In the genomic region with DNA sequence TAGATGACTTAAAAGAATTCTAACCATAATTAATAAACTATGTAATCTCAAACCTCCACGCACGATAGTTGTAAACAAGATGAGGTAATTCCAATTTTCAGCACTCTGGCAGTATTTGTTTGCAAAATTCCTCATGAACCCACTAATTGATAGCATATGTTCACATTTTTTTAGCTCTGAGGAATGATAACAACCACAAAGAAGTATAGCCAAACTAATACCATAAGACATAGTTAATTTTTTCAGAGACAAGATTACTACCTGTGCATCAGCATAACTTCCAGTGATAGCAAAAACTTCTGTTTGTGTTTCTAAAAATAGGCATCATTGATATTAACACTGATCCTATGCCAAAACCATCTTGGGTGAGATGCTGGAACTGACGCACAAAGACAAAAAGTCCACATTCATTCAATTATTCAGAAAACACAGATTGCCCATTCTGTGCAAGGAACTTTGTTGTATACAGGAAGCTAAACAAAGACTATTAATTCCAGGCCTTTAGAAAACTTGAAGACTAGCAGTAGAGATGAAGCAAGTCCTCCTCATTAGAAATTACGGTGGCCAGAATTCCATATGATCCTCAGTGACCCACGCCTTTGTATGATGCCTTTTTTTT, we compare ENCODE assay signal across 25 cellular contexts. TPM values are rescaled to one million over a fixed set of nuclear protein-coding genes. Genes with fewer than 3 reads are reported as not detected.
A peak's percentile ranks its signal among the peaks of the same experiment; 100 is the strongest.
DNase-seq lines count a peak whose midpoint lies in the region; ATAC-seq and TF ChIP-seq lines count a peak whose summit lies in the region.
"Had no signal": no experiment of that assay in that cellular context is flagged by ENCODE, and none has a peak within 500 bp of the region (broad histone marks: within the 10 kb centered on the region; RNA-seq: fewer than 3 reads in every experiment).

No MANE protein-coding gene starts in this region.

- DNase-seq in BJ (ENCODE audit: low read depth): peak; percentile 81
- DNase-seq in HS-5 (ENCODE audit: low read depth): peak; percentile 34
- peak; percentile 69 for DNase-seq in choroid plexus epithelial cell (ENCODE audit: low read depth)
- DNase-seq in mesothelial cell of epicardium (ENCODE audit: low spot score in 2 of 2, unreplicated experiment in 2 of 2): no peak
- no peak for DNase-seq in right atrium auricular region (ENCODE audit: low spot score)
- DNase-seq in prostate gland (ENCODE audit: low spot score): no peak
- DNase-seq in endothelial cell (ENCODE audit: low spot score): no peak
- DNase-seq: activated CD4-positive, alpha-beta memory T cell treated with anti-CD3 and anti-CD28 coated beads, Interleukin-2, amount 10 ng/mL, durations not matched to agents 7 days and 5 days; activated naive CD4-positive, alpha-beta T cell; activated T-cell treated with anti-CD3 and anti-CD28 coated beads, Interleukin-2, amount 50 U/mL, for 1 hour; BE2C; effector CD4-positive, alpha-beta T cell; GOT3; NCI-H1048; NCI-H2029; NCI-H345; stimulated activated CD4-positive, alpha-beta T cell treated with anti-CD3 and anti-CD28 coated beads, Interleukin-4, amount 100 ng/mL, for 1 hour; stimulated activated naive CD8-positive, alpha-beta T cell treated with anti-CD3 and anti-CD28 coated beads, Interleukin-15, Interleukin-2, amounts not matched to agents 100 U/mL and 50 U/mL, for 24 hours; transverse colon had no signal

- H3K9me3 ChIP-seq in right atrium auricular region (no peaks in the 10 kb centered on the region), prostate gland (no peaks in the 10 kb centered on the region)
- H3K9me3 ChIP-seq: BE2C, esophagus muscularis mucosa, transverse colon had no signal

- TF ChIP-seq CTCF in BJ (IDR thresholded peaks at IDR 0.05; ENCODE audit: insufficient read depth, low read depth, low read length) (no peak), choroid plexus epithelial cell (conservative IDR thresholded peaks at IDR 0.05; ENCODE audit: low read depth, low read length) (no peak), mesothelial cell of epicardium (IDR thresholded peaks at IDR 0.05; ENCODE audit: unreplicated experiment) (no peak), right atrium auricular region (IDR thresholded peaks at IDR 0.05) (no peak), prostate gland (IDR thresholded peaks at IDR 0.05) (no peak), endothelial cell (IDR thresholded peaks at IDR 0.05; ENCODE audit: unreplicated experiment) (no peak)

- H3K27ac Mint-ChIP-seq in mesothelial cell of epicardium: peak overlapping the region; percentile 43
- H3K27ac Mint-ChIP-seq in endothelial cell (ENCODE audit: unreplicated experiment): no peak overlapping the region
- H3K27ac Mint-ChIP-seq: activated CD4-positive, alpha-beta memory T cell treated with anti-CD3 and anti-CD28 coated beads, Interleukin-2, amount 10 ng/mL, durations not matched to agents 7 days and 5 days; T-helper 2 cell treated with Interferon-gamma antibody and Interleukin-4, amounts not matched to agents 5 μg/mL and 100 μg/mL, for 36 hours; WTC11 had no signal

- H3K9me3 Mint-ChIP-seq in mesothelial cell of epicardium: no peaks in the 10 kb centered on the region
- no peaks in the 10 kb centered on the region for H3K9me3 Mint-ChIP-seq in endothelial cell (ENCODE audit: unreplicated experiment)
- H3K9me3 Mint-ChIP-seq: activated CD4-positive, alpha-beta memory T cell treated with anti-CD3 and anti-CD28 coated beads, Interleukin-2, amount 10 ng/mL, durations not matched to agents 7 days and 5 days; T-helper 2 cell treated with Interferon-gamma antibody and Interleukin-4, amounts not matched to agents 5 μg/mL and 100 μg/mL, for 36 hours had no signal

- TF ChIP-seq POLR2A in prostate gland (IDR thresholded peaks at IDR 0.05): no peak

- 85% methylated on average over 5 of the region's 5 CpGs for WGBS in prostate gland

- peaks cover 0 to 5% of the 10 kb centered on the region in 2 donors for H3K4me1 ChIP-seq in right atrium auricular region
- no peaks in the 10 kb centered on the region for H3K4me1 ChIP-seq in prostate gland (replicated peaks)
- H3K4me1 ChIP-seq: BE2C, esophagus muscularis mucosa, transverse colon had no signal

- H3K36me3 Mint-ChIP-seq in mesothelial cell of epicardium: no peaks in the 10 kb centered on the region
- H3K36me3 Mint-ChIP-seq in endothelial cell (ENCODE audit: low read depth, unreplicated experiment): no peaks in the 10 kb centered on the region

- H3K27me3 Mint-ChIP-seq in mesothelial cell of epicardium (ENCODE audit: low read depth) (no peaks in the 10 kb centered on the region), endothelial cell (ENCODE audit: unreplicated experiment) (no peaks in the 10 kb centered on the region)
- H3K27me3 Mint-ChIP-seq: activated CD4-positive, alpha-beta memory T cell treated with anti-CD3 and anti-CD28 coated beads, Interleukin-2, amount 10 ng/mL, durations not matched to agents 7 days and 5 days had no signal

- intact Hi-C loops in prostate gland (cut with DNase I): no loop called here

- CTCF ChIA-PET in BJ (lab: Yijun Ruan, JAX): interaction anchor here (1.2 to 2.8 kb wide), 2 partner anchors 424 to 502 kb away, joined by 3 to 11 read pairs; no protein-coding TSS in a partner anchor

- ATAC-seq in GM18502 (IDR thresholded peaks at IDR 0.05; ENCODE audit: poor library complexity, unreplicated experiment): no peak
- ATAC-seq: Panc1; stimulated activated naive CD8-positive, alpha-beta T cell treated with anti-CD3 and anti-CD28 coated beads, Interleukin-15, Interleukin-2, amounts not matched to agents 100 U/mL and 50 U/mL, for 24 hours; WTC11 had no signal

- no peak overlapping the region for H3K27ac ChIP-seq in right atrium auricular region
- H3K27ac ChIP-seq in prostate gland: no peak overlapping the region
- H3K27ac ChIP-seq: esophagus muscularis mucosa, transverse colon had no signal

- POLR2A ChIA-PET in BJ (lab: Charles Lee): interaction anchor here (0.9 kb wide), 1 partner anchor 118 kb away, joined by 3 read pairs; no protein-coding TSS in a partner anchor

- peaks cover 20% of the 10 kb centered on the region for H3K4me1 Mint-ChIP-seq in mesothelial cell of epicardium
- no peaks in the 10 kb centered on the region for H3K4me1 Mint-ChIP-seq in endothelial cell (ENCODE audit: unreplicated experiment)
- H3K4me1 Mint-ChIP-seq: activated CD4-positive, alpha-beta memory T cell treated with anti-CD3 and anti-CD28 coated beads, Interleukin-2, amount 10 ng/mL, durations not matched to agents 7 days and 5 days had no signal

- H3K4me3 ChIP-seq in BJ (ENCODE audit: low read depth, low read length) (no peak overlapping the region), choroid plexus epithelial cell (ENCODE audit: low read depth, low read length) (no peak overlapping the region), right atrium auricular region (no peak overlapping the region), prostate gland (no peak overlapping the region)
- H3K4me3 ChIP-seq: esophagus muscularis mucosa, transverse colon had no signal

- H3K36me3 ChIP-seq in BJ (ENCODE audit: control insufficient read depth, insufficient read depth, low read length) (no peaks in the 10 kb centered on the region), right atrium auricular region (no peaks in the 10 kb centered on the region), prostate gland (no peaks in the 10 kb centered on the region)
- H3K36me3 ChIP-seq: BE2C, esophagus muscularis mucosa, transverse colon had no signal

- no peaks in the 10 kb centered on the region for H3K27me3 ChIP-seq in BJ (ENCODE audit: control insufficient read depth, insufficient read depth, low read length)
- H3K27me3 ChIP-seq in right atrium auricular region: no peaks in the 10 kb centered on the region
- no peaks in the 10 kb centered on the region for H3K27me3 ChIP-seq in prostate gland (replicated peaks; ENCODE audit: insufficient read depth)
- H3K27me3 ChIP-seq: BE2C, esophagus muscularis mucosa, transverse colon had no signal

- no peak overlapping the region for H3K4me3 Mint-ChIP-seq in mesothelial cell of epicardium
- H3K4me3 Mint-ChIP-seq in endothelial cell (ENCODE audit: unreplicated experiment): no peak overlapping the region
- H3K4me3 Mint-ChIP-seq: activated CD4-positive, alpha-beta memory T cell treated with anti-CD3 and anti-CD28 coated beads, Interleukin-2, amount 10 ng/mL, durations not matched to agents 7 days and 5 days; T-helper 2 cell treated with Interferon-gamma antibody and Interleukin-4, amounts not matched to agents 5 μg/mL and 100 μg/mL, for 36 hours; WTC11 had no signal

RNA-seq across cellular contexts. Expression of gene PDGFD, which starts 57.7 kb away (rescaled TPM):
- polyA plus RNA-seq in BJ (2011; rRNA removed): 0.72 and 1.2 TPM in 2 replicates
- polyA minus RNA-seq in BJ (2011; rRNA and poly(A)+ RNA removed): 0.15 and 0.43 TPM in 2 replicates
- 28.0 to 32.2 TPM (median 29.1 TPM) in 3 replicates for total RNA-seq in mesothelial cell of epicardium
- total RNA-seq in right atrium auricular region: 10 to 100 TPM; 14.4 to 27.8 TPM
- total RNA-seq in prostate gland: 10 to 100 TPM; 12.6 to 19.4 TPM
- total RNA-seq in endothelial cell (ENCODE audit: unreplicated experiment): 17.2 TPM
- total RNA-seq: activated CD4-positive, alpha-beta memory T cell treated with anti-CD3 and anti-CD28 coated beads, Interleukin-2, amount 10 ng/mL, durations not matched to agents 7 days and 5 days; HT1080 had no signal

Comparison
In these comparisons a context has a peak if more than half of its experiments do, and no peak if none do; other contexts are left out.
1. DNase-seq: peak in BJ (single experiment), HS-5 (single experiment) and choroid plexus epithelial cell (single experiment); none in mesothelial cell of epicardium (0 of 2), right atrium auricular region (single experiment), prostate gland (single experiment) and endothelial cell (single experiment).